ENCODE assay signal across 17 cellular contexts in the genomic region with DNA sequence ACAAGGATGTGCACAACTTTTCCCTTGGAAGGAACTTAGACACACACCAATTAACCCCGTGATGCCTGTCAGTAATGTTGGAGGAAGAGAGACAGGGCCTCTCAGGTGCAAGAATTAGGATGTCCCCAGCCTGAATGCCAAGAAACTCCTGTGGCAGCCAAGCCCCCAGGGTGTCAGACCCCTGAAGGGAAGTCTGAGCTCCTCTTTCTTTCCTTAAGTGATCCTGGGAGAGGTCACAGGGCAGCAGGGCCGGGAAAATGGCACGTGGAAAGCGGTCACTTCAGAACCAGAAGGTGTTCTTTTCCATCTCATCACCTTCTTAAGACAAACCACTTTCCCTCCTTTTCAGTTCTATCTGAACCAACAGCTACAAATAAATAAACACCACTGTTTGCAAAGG.
DNase-seq lines count a peak whose midpoint lies in the region; ATAC-seq and TF ChIP-seq lines count a peak whose summit lies in the region.
"Had no signal": no experiment of that assay in that cellular context is flagged by ENCODE, and none has a peak within 500 bp of the region (broad histone marks: within the 10 kb centered on the region; RNA-seq: fewer than 3 reads in every experiment).

No MANE protein-coding gene starts in this region.

- TF ChIP-seq CTCF in IMR-90 (conservative IDR thresholded peaks at IDR 0.05; ENCODE audit: low read depth, low read length) (no peak), colonic mucosa (IDR thresholded peaks at IDR 0.05) (no peak), coronary artery (IDR thresholded peaks at IDR 0.05) (no peak)

- no peak overlapping the region for H3K4me3 ChIP-seq in BLaER1 treated with 17β-estradiol and CSF1 and Interleukin-3, amounts not matched to agents 10 nM and 100 nM
- no peak overlapping the region for H3K4me3 ChIP-seq in IMR-90 (ENCODE audit: insufficient read depth, low read depth, low read length)
- no peak overlapping the region for H3K4me3 ChIP-seq in colonic mucosa
- no peak overlapping the region for H3K4me3 ChIP-seq in neuronal stem cell (ENCODE audit: low read length in 2 of 2)
- H3K4me3 ChIP-seq in coronary artery, result no peak overlapping the region
- H3K4me3 ChIP-seq: HAP-1, heart right ventricle, skin epidermis had no signal

- CTCF ChIA-PET in IMR-90 (lab: Yijun Ruan, JAX), result interaction anchor here (1.6 kb wide), 1 partner anchor 20 kb away, joined by 7 read pairs; no protein-coding TSS in a partner anchor
- CTCF ChIA-PET in activated CD8-positive, alpha-beta T cell treated with anti-CD3 and anti-CD28 coated beads, Interleukin-2, amount 10 ng/mL, durations not matched to agents 7 days and 5 days (lab: Charles Lee), result interaction anchor here (1.1 to 1.7 kb wide), 4 partner anchors 12 to 161 kb away, joined by 3 to 6 read pairs (median 6); no protein-coding TSS in a partner anchor

- H2BK5ac ChIP-seq in IMR-90 (ENCODE audit: low read depth, low read length, poor library complexity, severe bottlenecking), result peak overlapping the region; percentile 18
- H2BK5ac ChIP-seq in neuronal stem cell (ENCODE audit: low read length), result no peak overlapping the region

- H4K8ac ChIP-seq in IMR-90 (ENCODE audit: low read depth in 2 of 2, low read length in 2 of 2) (peak overlapping the region in 1 of 2 experiments; percentile 54; a peak in 2 of 4 replicates), neuronal stem cell (ENCODE audit: low read depth, low read length) (no peak overlapping the region)

- H2BK12ac ChIP-seq in neuronal stem cell (ENCODE audit: low read length), result no peak overlapping the region

- no peak overlapping the region for H3K23ac ChIP-seq in IMR-90 (ENCODE audit: low read depth, low read length)
- no peak overlapping the region for H3K23ac ChIP-seq in neuronal stem cell (ENCODE audit: low read depth, low read length, poor library complexity)

- H4K91ac ChIP-seq in IMR-90 (ENCODE audit: insufficient read depth, low read depth, low read length) (peak overlapping the region; percentile 79), neuronal stem cell (ENCODE audit: low read depth, low read length, poor library complexity) (no peak overlapping the region)

- H3K9ac ChIP-seq in BLaER1 treated with 17β-estradiol and CSF1 and Interleukin-3, amounts not matched to agents 10 nM and 100 nM, result peak overlapping the region in 6 of 11 experiments; percentile 14 to 71 (median 68); a peak in 8 of 22 replicates
- H3K9ac ChIP-seq in IMR-90 (ENCODE audit: low read depth, low read length), result no peak overlapping the region
- H3K9ac ChIP-seq in colonic mucosa (ENCODE audit: low read depth in 2 of 2, low read length in 2 of 2), result peak overlapping the region in 1 of 2 donors; percentile 40
- H3K9ac ChIP-seq in neuronal stem cell (ENCODE audit: low read depth, low read length, poor library complexity), result no peak overlapping the region

- intact Hi-C loops in IMR-90 (cut with micrococcal nuclease) (no loop called here), colonic mucosa (cut with DNase I) (no loop called here)

- H3K9me3 Mint-ChIP-seq in activated CD8-positive, alpha-beta T cell treated with anti-CD3 and anti-CD28 coated beads, Interleukin-2, amount 10 ng/mL, durations not matched to agents 7 days and 5 days (ENCODE audit: insufficient read depth), result no peaks in the 10 kb centered on the region
- H3K9me3 Mint-ChIP-seq: CD4-positive, alpha-beta T cell; dendritic cell treated with granulocyte-macrophage colony-stimulating factor and Interleukin-4, amounts not matched to agents 40 ng/mL and 50 ng/mL, for 4 days had no signal

- no peaks in the 10 kb centered on the region for H4K20me1 ChIP-seq in BLaER1 treated with 17β-estradiol and CSF1 and Interleukin-3, amounts not matched to agents 10 nM and 100 nM
- no peaks in the 10 kb centered on the region; the same call in 1 of the 2 replicates for H4K20me1 ChIP-seq in IMR-90 (ENCODE audit: insufficient read depth, low read length)

- no peaks in the 10 kb centered on the region for H3K36me3 Mint-ChIP-seq in activated CD8-positive, alpha-beta T cell treated with anti-CD3 and anti-CD28 coated beads, Interleukin-2, amount 10 ng/mL, durations not matched to agents 7 days and 5 days (ENCODE audit: low read depth)

- H3K9me3 ChIP-seq in BLaER1 treated with 17β-estradiol and CSF1 and Interleukin-3, amounts not matched to agents 10 nM and 100 nM (replicated peaks in 1 of 11), result peaks cover 0 to 13% (median 0%) of the 10 kb centered on the region in 11 experiments; a peak in 6 of 22 replicates
- peaks cover 5% of the 10 kb centered on the region for H3K9me3 ChIP-seq in IMR-90 (ENCODE audit: control insufficient read depth, insufficient read depth, low read length)
- no peaks in the 10 kb centered on the region for H3K9me3 ChIP-seq in colonic mucosa
- H3K9me3 ChIP-seq in neuronal stem cell (replicated peaks in 1 of 2; ENCODE audit: control insufficient read depth in 2 of 2, insufficient read depth in 1 of 2, low read depth in 1 of 2, low read length in 2 of 2), result peaks cover 2 to 8% of the 10 kb centered on the region in 2 donors
- H3K9me3 ChIP-seq: HAP-1, left lung had no signal

- peak overlapping the region; percentile 49 for H3K4ac ChIP-seq in IMR-90 (ENCODE audit: low read depth, low read length)
- H3K4ac ChIP-seq in neuronal stem cell (ENCODE audit: low read length), result peak overlapping the region; percentile 8

- H3K27ac Mint-ChIP-seq in activated CD8-positive, alpha-beta T cell treated with anti-CD3 and anti-CD28 coated beads, Interleukin-2, amount 10 ng/mL, durations not matched to agents 7 days and 5 days, result no peak overlapping the region

- H3K27me3 Mint-ChIP-seq in activated CD8-positive, alpha-beta T cell treated with anti-CD3 and anti-CD28 coated beads, Interleukin-2, amount 10 ng/mL, durations not matched to agents 7 days and 5 days (ENCODE audit: low read depth), result peaks cover 18% of the 10 kb centered on the region
- H3K27me3 Mint-ChIP-seq: CD4-positive, alpha-beta T cell had no signal

- peak overlapping the region; percentile 18; the same call in 1 of the 2 replicates for H4K5ac ChIP-seq in IMR-90 (ENCODE audit: low read depth, low read length)

- ATAC-seq in IMR-90 (ENCODE audit: low read depth), result no peak
- ATAC-seq in activated CD8-positive, alpha-beta T cell treated with anti-CD3 and anti-CD28 coated beads, Interleukin-2, amount 10 ng/mL, durations not matched to agents 7 days and 5 days, result no peak

- POLR2A ChIA-PET in IMR-90 (lab: Charles Lee; ENCODE audit: unreplicated experiment), result no interaction called here
- POLR2A ChIA-PET in activated CD8-positive, alpha-beta T cell treated with anti-CD3 and anti-CD28 coated beads, Interleukin-2, amount 10 ng/mL, durations not matched to agents 7 days and 5 days (lab: Charles Lee), result no interaction called here

- no peaks in the 10 kb centered on the region for H3K36me3 ChIP-seq in BLaER1 treated with 17β-estradiol and CSF1 and Interleukin-3, amounts not matched to agents 10 nM and 100 nM
- no peaks in the 10 kb centered on the region for H3K36me3 ChIP-seq in IMR-90 (ENCODE audit: control insufficient read depth, insufficient read depth, low read length)
- H3K36me3 ChIP-seq in colonic mucosa, result no peaks in the 10 kb centered on the region
- no peaks in the 10 kb centered on the region for H3K36me3 ChIP-seq in neuronal stem cell (replicated peaks in 1 of 2; ENCODE audit: control insufficient read depth in 2 of 2, insufficient read depth in 2 of 2, low read length in 2 of 2)
- H3K36me3 ChIP-seq: HAP-1, heart right ventricle, left lung had no signal

- in situ Hi-C loops in IMR-90 (cut with MboI; ENCODE audit: low sequenced_read_pairs), result no loop called here

- no peak overlapping the region for H3K4me3 Mint-ChIP-seq in activated CD8-positive, alpha-beta T cell treated with anti-CD3 and anti-CD28 coated beads, Interleukin-2, amount 10 ng/mL, durations not matched to agents 7 days and 5 days
- H3K4me3 Mint-ChIP-seq: activated naive CD4-positive, alpha-beta T cell treated with anti-CD3 and anti-CD28 coated beads, Interleukin-2, amount 10 ng/mL, durations not matched to agents 7 days and 5 days; CD4-positive, alpha-beta T cell; neural crest cell had no signal

- H2BK20ac ChIP-seq in IMR-90 (ENCODE audit: low read depth, low read length), result peak overlapping the region; percentile 66

- TF ChIP-seq RAD21 in IMR-90 (IDR thresholded peaks at IDR 0.05; ENCODE audit: low read length), result no peak

- WGBS in IMR-90 (ENCODE audit: extremely low coverage in 2 of 2, insufficient read length in 1 of 2), 2 experiments, result no CpG with 5 or more reads among the region's 4 CpGs
- WGBS in neuronal stem cell (ENCODE audit: extremely low coverage in 2 of 2, insufficient read length in 2 of 2, insufficient replicate concordance in 1 of 2), 2 donors, result no CpG with 5 or more reads among the region's 4 CpGs

- no peak overlapping the region for H3K56ac ChIP-seq in IMR-90 (ENCODE audit: extremely low read depth, insufficient read depth, low read length)

- peak overlapping the region in 10 of 11 experiments; percentile 59 to 93 (median 84); a peak in 19 of 22 replicates for H3K4me2 ChIP-seq in BLaER1 treated with 17β-estradiol and CSF1 and Interleukin-3, amounts not matched to agents 10 nM and 100 nM
- H3K4me2 ChIP-seq in IMR-90 (ENCODE audit: low read depth, low read length), result no peak overlapping the region
- no peak overlapping the region for H3K4me2 ChIP-seq in neuronal stem cell (ENCODE audit: insufficient read depth, low read length, poor library complexity, severe bottlenecking)

- H2BK15ac ChIP-seq in IMR-90 (ENCODE audit: low read depth, low read length), result peak overlapping the region; percentile 79; the same call in 2 of the 3 replicates
- no peak overlapping the region for H2BK15ac ChIP-seq in neuronal stem cell (ENCODE audit: low read length)

- dilution Hi-C loops in IMR-90 (cut with HindIII; ENCODE audit: low sequenced_read_pairs, unreplicated experiment), result no loop called here

- peak overlapping the region; percentile 28 for H2AFZ ChIP-seq in IMR-90 (replicated peaks; ENCODE audit: low read length, poor library complexity)
- H2AFZ ChIP-seq in neuronal stem cell (ENCODE audit: low read length), result no peak overlapping the region

- no TSS peak for BruUV-seq in IMR-90 (replicated peaks; lab: Mats Ljungman, UMichigan)

- H3K27me3 ChIP-seq in BLaER1 treated with 17β-estradiol and CSF1 and Interleukin-3, amounts not matched to agents 10 nM and 100 nM, result no peaks in the 10 kb centered on the region
- H3K27me3 ChIP-seq in IMR-90 (ENCODE audit: control insufficient read depth, insufficient read depth, low read length) (no peaks in the 10 kb centered on the region), colonic mucosa (no peaks in the 10 kb centered on the region), neuronal stem cell (ENCODE audit: control insufficient read depth in 3 of 3, insufficient read depth in 3 of 3, low read depth in 1 of 3, low read length in 3 of 3) (no peaks in the 10 kb centered on the region)
- H3K27me3 ChIP-seq: heart right ventricle, left lung had no signal

- DNase-seq in IMR-90 (no peak), colonic mucosa (peak; percentile 38), neuronal stem cell (ENCODE audit: low spot score) (no peak), NCI-H146 (lab: John Stamatoyannopoulos, UW) (no peak), coronary artery (ENCODE audit: low spot score) (no peak), KG1 (lab: John Stamatoyannopoulos, UW) (no peak)
- no peak for DNase-seq in activated CD8-positive, alpha-beta T cell treated with anti-CD3 and anti-CD28 coated beads, Interleukin-2, amount 10 ng/mL, durations not matched to agents 7 days and 5 days
- DNase-seq: stimulated activated naive B cell treated with anti-CD40 and anti-IgM and Interleukin-4, amounts not matched to agents 10 μg/mL and 1 μg/mL and 100 μg/mL, for 72 hours had no signal

- peaks cover 0 to 3% of the 10 kb centered on the region in 2 experiments; a peak in 1 of 4 replicates for H3K79me1 ChIP-seq in IMR-90 (ENCODE audit: low read depth in 1 of 2, low read length in 2 of 2)
- no peaks in the 10 kb centered on the region for H3K79me1 ChIP-seq in neuronal stem cell (ENCODE audit: low read depth, low read length)

- H3K18ac ChIP-seq in IMR-90 (ENCODE audit: low read depth, low read length), result peak overlapping the region; percentile 27; the same call in 1 of the 2 replicates
- no peak overlapping the region for H3K18ac ChIP-seq in neuronal stem cell (ENCODE audit: low read length)

- H2AK5ac ChIP-seq in IMR-90 (ENCODE audit: low read depth, low read length) (peak overlapping the region; percentile 85), neuronal stem cell (ENCODE audit: low read depth, low read length) (no peak overlapping the region)

- peak overlapping the region; percentile 8 for H2AK9ac ChIP-seq in IMR-90 (replicated peaks; ENCODE audit: low read depth, low read length, poor library complexity)

- H3K4me1 Mint-ChIP-seq in activated CD8-positive, alpha-beta T cell treated with anti-CD3 and anti-CD28 coated beads, Interleukin-2, amount 10 ng/mL, durations not matched to agents 7 days and 5 days (ENCODE audit: low read depth), result peaks cover 35% of the 10 kb centered on the region

- H3K4me1 ChIP-seq in BLaER1 treated with 17β-estradiol and CSF1 and Interleukin-3, amounts not matched to agents 10 nM and 100 nM, result peaks cover 29 to 73% (median 63%) of the 10 kb centered on the region in 10 experiments
- H3K4me1 ChIP-seq in IMR-90 (ENCODE audit: control insufficient read depth, insufficient read depth, low read length) (peaks cover 6% of the 10 kb centered on the region), colonic mucosa (peaks cover 6% of the 10 kb centered on the region), neuronal stem cell (ENCODE audit: control insufficient read depth in 2 of 2, insufficient read depth in 1 of 2, low read depth in 1 of 2, low read length in 2 of 2) (peaks cover 14 to 26% of the 10 kb centered on the region in 2 donors)
- H3K4me1 ChIP-seq: HAP-1 had no signal

- H2BK120ac ChIP-seq in IMR-90 (ENCODE audit: low read depth, low read length) (peak overlapping the region; percentile 73), neuronal stem cell (ENCODE audit: low read depth, low read length) (no peak overlapping the region)

- peak overlapping the region in 9 of 11 experiments; percentile 66 to 89 (median 81); a peak in 19 of 22 replicates for H3K27ac ChIP-seq in BLaER1 treated with 17β-estradiol and CSF1 and Interleukin-3, amounts not matched to agents 10 nM and 100 nM
- H3K27ac ChIP-seq in IMR-90 (ENCODE audit: insufficient read depth, low read length), result peak overlapping the region; percentile 4; the same call in 1 of the 2 replicates
- H3K27ac ChIP-seq in colonic mucosa, result peak overlapping the region; percentile 80
- no peak overlapping the region for H3K27ac ChIP-seq in neuronal stem cell (replicated peaks; ENCODE audit: low read length)
- no peak overlapping the region for H3K27ac ChIP-seq in coronary artery

- peaks cover 7% of the 10 kb centered on the region for H3K9me1 ChIP-seq in IMR-90 (ENCODE audit: insufficient read depth, low read length)

- H3K14ac ChIP-seq in IMR-90 (replicated peaks; ENCODE audit: low read depth, low read length) (0 out of 2 replicates have a peak overlapping the region, but pooled peaks have one; percentile 42), neuronal stem cell (ENCODE audit: low read length) (no peak overlapping the region)

- no peak for TF ChIP-seq POLR2A in IMR-90 (IDR thresholded peaks at IDR 0.05; ENCODE audit: low read depth, low read length)

Comparison
In these comparisons a context has a peak if more than half of its experiments do, and no peak if none do; other contexts are left out.
1. H3K27ac ChIP-seq: peak in BLaER1 treated with 17β-estradiol and CSF1 and Interleukin-3, amounts not matched to agents 10 nM and 100 nM (9 of 11), IMR-90 (single experiment) and colonic mucosa (single experiment); none in neuronal stem cell (single experiment) and coronary artery (0 of 2).
2. H3K4me2 ChIP-seq: peak in BLaER1 treated with 17β-estradiol and CSF1 and Interleukin-3, amounts not matched to agents 10 nM and 100 nM (10 of 11); none in IMR-90 (single experiment) and neuronal stem cell (single experiment).
3. H3K9ac ChIP-seq: peak in BLaER1 treated with 17β-estradiol and CSF1 and Interleukin-3, amounts not matched to agents 10 nM and 100 nM (6 of 11); none in IMR-90 (single experiment) and neuronal stem cell (single experiment).